1 cellular context compared by ENCODE assay signal in genomic region chr16:75083826-75084225, GRCh38.
TF ChIP-seq lines count a peak whose summit lies in the region.

No MANE protein-coding gene starts in this region.

TF ChIP-seq in K562, 482 proteins besides CTCF, POLR2A, EP300 and RAD21:
- TF ChIP-seq ZNF175 (CRISPR knock-in tag; IDR thresholded peaks at IDR 0.05; ENCODE audit: low read depth) (no peak), NFYB (IDR thresholded peaks at IDR 0.05; ENCODE audit: extremely low read depth, insufficient read length) (no peak), CEBPB (tag; IDR thresholded peaks at IDR 0.05) (no peak), VEZF1 (CRISPR knock-in tag; IDR thresholded peaks at IDR 0.05) (no peak), ZNF3 (CRISPR knock-in tag; IDR thresholded peaks at IDR 0.05) (no peak), POLR2G (IDR thresholded peaks at IDR 0.05; ENCODE audit: low read depth, low read length) (no peak), FOXM1 (IDR thresholded peaks at IDR 0.05; ENCODE audit: low read depth) (no peak), FOXM1 (CRISPR knock-in tag; IDR thresholded peaks at IDR 0.05; ENCODE audit: low read depth) (no peak), ZNF224 (CRISPR knock-in tag; IDR thresholded peaks at IDR 0.05) (no peak), CBX8 (IDR thresholded peaks at IDR 0.05; ENCODE audit: borderline replicate concordance, extremely low read depth, low read depth, low read length, poor library complexity, severe bottlenecking) (no peak), THRAP3 (IDR thresholded peaks at IDR 0.05; ENCODE audit: borderline replicate concordance) (no peak), MCM5 (IDR thresholded peaks at IDR 0.05; ENCODE audit: low read depth) (no peak), ZKSCAN1 (IDR thresholded peaks at IDR 0.05; ENCODE audit: low read depth, low read length) (no peak), HEY1 (CRISPR knock-in tag; IDR thresholded peaks at IDR 0.05; ENCODE audit: borderline replicate concordance) (no peak), ZEB2 (IDR thresholded peaks at IDR 0.05) (no peak)
- TF ChIP-seq, protein P1, sequence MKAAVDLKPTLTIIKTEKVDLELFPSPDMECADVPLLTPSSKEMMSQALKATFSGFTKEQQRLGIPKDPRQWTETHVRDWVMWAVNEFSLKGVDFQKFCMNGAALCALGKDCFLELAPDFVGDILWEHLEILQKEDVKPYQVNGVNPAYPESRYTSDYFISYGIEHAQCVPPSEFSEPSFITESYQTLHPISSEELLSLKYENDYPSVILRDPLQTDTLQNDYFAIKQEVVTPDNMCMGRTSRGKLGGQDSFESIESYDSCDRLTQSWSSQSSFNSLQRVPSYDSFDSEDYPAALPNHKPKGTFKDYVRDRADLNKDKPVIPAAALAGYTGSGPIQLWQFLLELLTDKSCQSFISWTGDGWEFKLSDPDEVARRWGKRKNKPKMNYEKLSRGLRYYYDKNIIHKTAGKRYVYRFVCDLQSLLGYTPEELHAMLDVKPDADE (conservative IDR thresholded peaks at IDR 0.05; ENCODE audit: control insufficient read depth, low read depth, low read length): no peak
